In the genomic region with DNA sequence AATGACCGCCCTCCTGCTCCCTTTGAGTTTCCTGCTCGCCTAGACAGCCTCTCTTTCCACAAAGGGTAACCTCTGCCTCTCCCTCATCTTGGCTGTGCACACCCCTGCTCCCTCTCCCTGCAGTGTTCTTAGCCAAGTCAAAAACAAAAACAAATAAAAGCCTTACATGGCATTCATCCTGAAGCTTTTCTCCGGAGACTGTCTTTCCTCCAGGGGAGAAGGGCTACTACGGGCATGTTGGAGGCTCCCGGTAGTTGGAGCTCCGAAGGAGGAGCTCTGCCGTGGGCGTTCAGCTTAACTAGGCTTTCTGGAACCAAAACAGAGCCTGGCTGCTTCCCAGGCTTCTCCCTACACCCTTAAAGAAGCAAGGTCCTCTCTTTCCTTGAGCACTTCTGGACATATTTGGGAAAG, we compare ENCODE assay signal across 16 cellular contexts.
DNase-seq lines count a peak whose midpoint lies in the region; ATAC-seq, FAIRE-seq and TF ChIP-seq lines count a peak whose summit lies in the region.
"Had no signal": no experiment of that assay in that cellular context is flagged by ENCODE, and none has a peak within 500 bp of the region (broad histone marks: within the 10 kb centered on the region; RNA-seq: fewer than 3 reads in every experiment).

No MANE protein-coding gene starts in this region.

- no peaks in the 10 kb centered on the region for H3K9me3 Mint-ChIP-seq in astrocyte (ENCODE audit: unreplicated experiment)
- no peaks in the 10 kb centered on the region for H3K9me3 Mint-ChIP-seq in neural crest cell
- H3K9me3 Mint-ChIP-seq: activated CD4-positive, alpha-beta memory T cell treated with anti-CD3 and anti-CD28 coated beads, Interleukin-2, amount 10 ng/mL, durations not matched to agents 7 days and 5 days had no signal

- no peak overlapping the region for H3K9ac ChIP-seq in astrocyte (ENCODE audit: low read length)

- H3K27me3 Mint-ChIP-seq in astrocyte (ENCODE audit: low read depth, unreplicated experiment) (peaks cover 10% of the 10 kb centered on the region), neural crest cell (ENCODE audit: low read depth) (no peaks in the 10 kb centered on the region)

- no peak overlapping the region for H3K4me3 ChIP-seq in astrocyte (ENCODE audit: insufficient read depth, low read depth, low read length)
- peak overlapping the region; percentile 69 for H3K4me3 ChIP-seq in thoracic aorta
- H3K4me3 ChIP-seq: GM12878, lung had no signal

- H3K4me3 Mint-ChIP-seq in astrocyte (ENCODE audit: unreplicated experiment): no peak overlapping the region
- H3K4me3 Mint-ChIP-seq in neural crest cell: no peak overlapping the region
- H3K4me3 Mint-ChIP-seq: activated CD4-positive, alpha-beta memory T cell treated with anti-CD3 and anti-CD28 coated beads, Interleukin-2, amount 10 ng/mL, durations not matched to agents 7 days and 5 days had no signal

- no peak overlapping the region for H3K27ac Mint-ChIP-seq in astrocyte (ENCODE audit: unreplicated experiment)
- H3K27ac Mint-ChIP-seq in neural crest cell (ENCODE audit: unreplicated experiment): peak overlapping the region; percentile 31
- H3K27ac Mint-ChIP-seq: activated CD4-positive, alpha-beta memory T cell treated with anti-CD3 and anti-CD28 coated beads, Interleukin-2, amount 10 ng/mL, durations not matched to agents 7 days and 5 days had no signal

- peak overlapping the region; percentile 46 for H3K4me2 ChIP-seq in astrocyte (ENCODE audit: low read length)

- no peaks in the 10 kb centered on the region for H3K4me1 Mint-ChIP-seq in astrocyte (ENCODE audit: low read depth, unreplicated experiment)
- no peaks in the 10 kb centered on the region for H3K4me1 Mint-ChIP-seq in neural crest cell
- H3K4me1 Mint-ChIP-seq: activated CD4-positive, alpha-beta memory T cell treated with anti-CD3 and anti-CD28 coated beads, Interleukin-2, amount 10 ng/mL, durations not matched to agents 7 days and 5 days had no signal

- H3K27me3 ChIP-seq in astrocyte (ENCODE audit: insufficient read depth, low read length) (no peaks in the 10 kb centered on the region), foreskin keratinocyte (peaks cover 11% of the 10 kb centered on the region), thoracic aorta (replicated peaks; ENCODE audit: insufficient read depth) (no peaks in the 10 kb centered on the region)
- H3K27me3 ChIP-seq: brain microvascular endothelial cell had no signal

- H3K27ac ChIP-seq in astrocyte (ENCODE audit: low read depth, low read length): no peak overlapping the region
- no peak overlapping the region for H3K27ac ChIP-seq in foreskin keratinocyte
- H3K27ac ChIP-seq in thoracic aorta: peak overlapping the region; percentile 45 to 47
- H3K27ac ChIP-seq: brain microvascular endothelial cell had no signal

- TF ChIP-seq CTCF in astrocyte (IDR thresholded peaks at IDR 0.05; ENCODE audit: insufficient read depth, low read depth, low read length): no peak
- TF ChIP-seq CTCF in foreskin keratinocyte (conservative IDR thresholded peaks at IDR 0.05): no peak
- no peak for TF ChIP-seq CTCF in neural crest cell (conservative IDR thresholded peaks at IDR 0.05)
- TF ChIP-seq CTCF in thoracic aorta (IDR thresholded peaks at IDR 0.05): no peak

- FAIRE-seq in astrocyte (lab: Jason Lieb, UNC): no peak
- no peak for FAIRE-seq in HTR-8/SVneo (lab: Jason Lieb, UNC)
- FAIRE-seq: endometrium, GM12878 had no signal

- H3K36me3 ChIP-seq in astrocyte (ENCODE audit: insufficient read depth, low read length) (no peaks in the 10 kb centered on the region), thoracic aorta (no peaks in the 10 kb centered on the region)
- H3K36me3 ChIP-seq: brain microvascular endothelial cell had no signal

- H3K36me3 Mint-ChIP-seq in astrocyte (ENCODE audit: low read depth, unreplicated experiment) (no peaks in the 10 kb centered on the region), neural crest cell (ENCODE audit: low read depth) (peaks cover 3% of the 10 kb centered on the region)

- no peak overlapping the region for H2AFZ ChIP-seq in astrocyte (ENCODE audit: low read depth, low read length)

- no peaks in the 10 kb centered on the region for H3K4me1 ChIP-seq in astrocyte (ENCODE audit: insufficient read depth, low read length)
- no peaks in the 10 kb centered on the region for H3K4me1 ChIP-seq in foreskin keratinocyte
- H3K4me1 ChIP-seq in thoracic aorta (ENCODE audit: control insufficient read depth in 1 of 2, low read depth in 2 of 2): peaks cover 9 to 35% of the 10 kb centered on the region in 2 donors

- H4K20me1 ChIP-seq in astrocyte (ENCODE audit: insufficient read depth, low read length): no peaks in the 10 kb centered on the region

- H3K9me3 ChIP-seq in astrocyte (ENCODE audit: insufficient read depth, low read depth, low read length) (no peaks in the 10 kb centered on the region), thoracic aorta (no peaks in the 10 kb centered on the region)

- H3K79me2 ChIP-seq in astrocyte (ENCODE audit: insufficient read depth, low read length): no peaks in the 10 kb centered on the region

- peak; percentile 38 for DNase-seq in astrocyte (ENCODE audit: low read depth)
- no peak for DNase-seq in foreskin keratinocyte
- DNase-seq in neural crest cell (ENCODE audit: low read depth, low spot score): no peak
- no peak for DNase-seq in thoracic aorta (ENCODE audit: low spot score)
- no peak for DNase-seq in HTR-8/SVneo (ENCODE audit: insufficient read length, low spot score)
- DNase-seq in NCI-H2196 treated with DMSO at 0.1 percent for 48 hours (lab: John Stamatoyannopoulos, UW; ENCODE audit: unreplicated experiment): no peak
- no peak for DNase-seq in NCI-H1436 treated with DMSO at 0.1 percent for 48 hours (lab: John Stamatoyannopoulos, UW)
- DNase-seq: activated CD4-positive, alpha-beta memory T cell treated with anti-CD3 and anti-CD28 coated beads, Interleukin-2, amount 10 ng/mL, durations not matched to agents 7 days and 5 days; brain microvascular endothelial cell; Kasumi-1; NCI-H2081 treated with DMSO at 0.1 percent for 48 hours; stimulated activated CD4-positive, alpha-beta T cell treated with anti-CD3 and anti-CD28 coated beads, Interleukin-2, amount 100 ng/mL, for 48 hours had no signal

- ATAC-seq in foreskin keratinocyte: peak; percentile 37
- no peak for ATAC-seq in thoracic aorta (ENCODE audit: insufficient number of reproducible peaks, low FRiP score, low read depth)
- ATAC-seq in HG03097 (IDR thresholded peaks at IDR 0.05; ENCODE audit: low FRiP score, unreplicated experiment): no peak
- ATAC-seq: GM12878 had no signal

Comparison
In these comparisons a context has a peak if more than half of its experiments do, and no peak if none do; other contexts are left out.
1. H3K27ac ChIP-seq: peak in thoracic aorta (2 of 2); none in astrocyte (single experiment) and foreskin keratinocyte (single experiment).